Comparison of ENCODE assay signal across 11 cellular contexts in the genomic region with DNA sequence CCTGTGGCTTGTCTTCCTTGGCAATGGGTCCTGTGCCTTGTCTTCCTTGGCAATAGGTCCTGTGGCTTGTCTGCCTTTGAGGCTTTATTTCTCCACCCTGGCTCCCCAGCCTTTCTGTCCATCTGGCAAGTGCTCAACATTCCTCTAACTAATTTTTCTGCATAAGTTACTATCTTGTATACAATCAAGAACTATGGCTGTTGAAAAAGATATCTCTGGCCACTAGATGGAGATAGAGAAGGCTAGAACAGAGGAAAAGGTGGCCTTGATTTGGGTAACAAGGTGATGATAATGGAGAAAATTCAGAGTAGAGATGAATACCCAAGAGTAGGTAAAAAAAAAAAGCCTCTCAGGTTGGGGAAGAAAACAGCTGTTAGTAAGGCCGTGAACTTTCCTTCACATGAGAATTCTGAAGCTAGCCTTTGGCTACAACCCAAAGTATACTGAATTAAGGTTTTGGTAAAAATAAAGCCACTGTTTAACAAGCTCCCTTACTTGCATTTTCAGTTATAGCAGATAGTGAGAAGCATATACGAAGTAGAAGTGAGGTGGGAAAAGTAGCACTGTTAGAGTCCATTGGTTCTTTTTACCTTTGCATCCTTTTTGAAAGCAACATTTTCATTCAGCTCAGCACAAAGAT.
DNase-seq lines count a peak whose midpoint lies in the region; ATAC-seq lines count a peak whose summit lies in the region.
"Had no signal": no experiment of that assay in that cellular context is flagged by ENCODE, and none has a peak within 500 bp of the region (broad histone marks: within the 10 kb centered on the region; RNA-seq: fewer than 3 reads in every experiment).

No MANE protein-coding gene starts in this region.

- no peaks in the 10 kb centered on the region for H3K36me3 ChIP-seq in CD4-positive, alpha-beta memory T cell (ENCODE audit: insufficient read depth, low read length)

- no peaks in the 10 kb centered on the region for H3K36me3 Mint-ChIP-seq in CD4-positive, alpha-beta memory T cell

- ATAC-seq in HG02798 (IDR thresholded peaks at IDR 0.05; ENCODE audit: poor library complexity, unreplicated experiment) (peak; percentile 51), left colon (peak; percentile 53)
- ATAC-seq: stimulated activated naive CD8-positive, alpha-beta T cell treated with anti-CD3 and anti-CD28 coated beads, Interleukin-15, Interleukin-2, amounts not matched to agents 100 U/mL and 50 U/mL, for 24 hours had no signal

- CTCF ChIA-PET in CD4-positive, alpha-beta memory T cell (lab: Charles Lee; ENCODE audit: partially characterized antibody), result no interaction called here

- H3K27ac Mint-ChIP-seq in CD4-positive, alpha-beta memory T cell, result no peak overlapping the region
- H3K27ac Mint-ChIP-seq: activated T-cell treated with anti-CD3 and anti-CD28 coated beads, Interleukin-2, amount 50 U/mL, for 24 hours had no signal

- no peaks in the 10 kb centered on the region for H3K27me3 ChIP-seq in CD4-positive, alpha-beta memory T cell (ENCODE audit: insufficient read depth, low read length)

- in situ Hi-C loops in Caki2 (cut with HindIII; ENCODE audit: low pct_unique_long_range_greater_than_20kb, low sequenced_read_pairs), result no loop called here

- intact Hi-C loops in left colon (cut with DNase I, micrococcal nuclease), result no loop called here
- intact Hi-C loops in CD4-positive, alpha-beta memory T cell (cut with micrococcal nuclease), result no loop called here

- no peak overlapping the region for H3K27ac ChIP-seq in CD4-positive, alpha-beta memory T cell (ENCODE audit: low read depth, low read length)

- no peak overlapping the region for H3K4me3 ChIP-seq in CD4-positive, alpha-beta memory T cell (ENCODE audit: low read length in 2 of 2)

- H3K27me3 Mint-ChIP-seq in CD4-positive, alpha-beta memory T cell, result no peaks in the 10 kb centered on the region
- H3K27me3 Mint-ChIP-seq: activated T-cell treated with anti-CD3 and anti-CD28 coated beads, Interleukin-2, amount 50 U/mL, for 24 hours had no signal

- peaks cover 0 to 12% (median 3%) of the 10 kb centered on the region in 8 donors for H3K9me3 Mint-ChIP-seq in CD4-positive, alpha-beta memory T cell

- DNase-seq in Caki2 (ENCODE audit: low read depth) (peak; percentile 56), RPMI8226 (peak; percentile 22), left colon (no peak), NCI-H1092 (lab: John Stamatoyannopoulos, UW) (no peak), C1 segment of cervical spinal cord (lab: John Stamatoyannopoulos, UW) (no peak), T1000 (lab: John Stamatoyannopoulos, UW) (no peak)
- DNase-seq in CD4-positive, alpha-beta memory T cell, result no peak
- DNase-seq: activated T-cell treated with anti-CD3 and anti-CD28 coated beads, Interleukin-2, amount 50 U/mL, for 24 hours; GF-D8; stimulated activated naive CD8-positive, alpha-beta T cell treated with anti-CD3 and anti-CD28 coated beads, Interleukin-15, Interleukin-2, amounts not matched to agents 100 U/mL and 50 U/mL, for 24 hours had no signal

- no peaks in the 10 kb centered on the region for H3K4me1 ChIP-seq in CD4-positive, alpha-beta memory T cell (ENCODE audit: insufficient read depth, low read length)

- no peaks in the 10 kb centered on the region for H3K4me1 Mint-ChIP-seq in CD4-positive, alpha-beta memory T cell

- no peaks in the 10 kb centered on the region for H3K9me3 ChIP-seq in CD4-positive, alpha-beta memory T cell (ENCODE audit: control insufficient read depth in 1 of 2, low read length in 2 of 2)

- H3K4me3 Mint-ChIP-seq in CD4-positive, alpha-beta memory T cell, result no peak overlapping the region
- H3K4me3 Mint-ChIP-seq: activated T-cell treated with anti-CD3 and anti-CD28 coated beads, Interleukin-2, amount 50 U/mL, for 24 hours had no signal

- POLR2A ChIA-PET in CD4-positive, alpha-beta memory T cell (lab: Charles Lee; ENCODE audit: partially characterized antibody), result no interaction called here

Comparison
In these comparisons a context has a peak if more than half of its experiments do, and no peak if none do; other contexts are left out.
1. DNase-seq: peak in Caki2 (single experiment) and RPMI8226 (single experiment); none in left colon (0 of 2), CD4-positive, alpha-beta memory T cell (0 of 5), NCI-H1092 (single experiment), C1 segment of cervical spinal cord (0 of 14) and T1000 (single experiment).